In genomic region chr19:885536-886224, GRCh38 we compare ENCODE assay signal across 1 cellular context.
TF ChIP-seq lines count a peak whose summit lies in the region.

No MANE protein-coding gene starts in this region.

TF ChIP-seq in H1, 55 proteins besides CTCF, POLR2A, EP300 and RAD21:
- TF ChIP-seq YY1 (IDR thresholded peaks at IDR 0.05; ENCODE audit: low read depth, low read length) (no peak), SP1 (IDR thresholded peaks at IDR 0.05; ENCODE audit: low read depth, low read length) (no peak), HDAC2 (IDR thresholded peaks at IDR 0.05; ENCODE audit: borderline replicate concordance in 1 of 2, low read depth in 2 of 2, low read length in 2 of 2) (no peak), BRCA1 (IDR thresholded peaks at IDR 0.05; ENCODE audit: low read depth, low read length) (no peak), KDM5A (IDR thresholded peaks at IDR 0.05; ENCODE audit: low read length) (no peak), CHD1 (IDR thresholded peaks at IDR 0.05; ENCODE audit: low read depth, low read length) (no peak), SP2 (IDR thresholded peaks at IDR 0.05; ENCODE audit: low read length) (no peak), CHD2 (IDR thresholded peaks at IDR 0.05; ENCODE audit: low read length) (no peak)
- TF ChIP-seq, protein P1, sequence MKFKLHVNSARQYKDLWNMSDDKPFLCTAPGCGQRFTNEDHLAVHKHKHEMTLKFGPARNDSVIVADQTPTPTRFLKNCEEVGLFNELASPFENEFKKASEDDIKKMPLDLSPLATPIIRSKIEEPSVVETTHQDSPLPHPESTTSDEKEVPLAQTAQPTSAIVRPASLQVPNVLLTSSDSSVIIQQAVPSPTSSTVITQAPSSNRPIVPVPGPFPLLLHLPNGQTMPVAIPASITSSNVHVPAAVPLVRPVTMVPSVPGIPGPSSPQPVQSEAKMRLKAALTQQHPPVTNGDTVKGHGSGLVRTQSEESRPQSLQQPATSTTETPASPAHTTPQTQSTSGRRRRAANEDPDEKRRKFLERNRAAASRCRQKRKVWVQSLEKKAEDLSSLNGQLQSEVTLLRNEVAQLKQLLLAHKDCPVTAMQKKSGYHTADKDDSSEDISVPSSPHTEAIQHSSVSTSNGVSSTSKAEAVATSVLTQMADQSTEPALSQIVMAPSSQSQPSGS (IDR thresholded peaks at IDR 0.05; ENCODE audit: low read length): no peak
